Comparison of ENCODE assay signal across 9 cellular contexts in the genomic region with DNA sequence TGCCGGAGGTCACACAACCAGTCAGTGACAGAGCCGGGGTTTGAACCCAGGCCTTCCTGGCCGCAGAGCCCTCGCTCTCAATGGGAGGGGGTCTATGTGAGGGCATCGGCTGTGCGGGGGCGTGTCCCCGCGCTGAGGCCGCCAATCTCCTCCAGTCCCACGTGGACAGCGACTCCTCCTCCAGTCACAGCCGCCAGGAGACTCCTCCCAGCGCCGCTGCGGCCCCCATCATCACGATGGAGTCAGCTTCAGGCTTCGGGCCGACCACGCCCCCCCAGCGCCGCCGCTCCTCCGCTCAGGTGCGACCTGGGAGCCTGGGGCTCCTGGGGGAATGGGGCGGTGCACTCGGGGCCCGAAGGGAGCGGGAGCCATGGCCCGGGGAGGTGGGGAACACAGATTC. TPM values are rescaled to one million over a fixed set of nuclear protein-coding genes. Genes with fewer than 3 reads are reported as not detected.
DNase-seq lines count a peak whose midpoint lies in the region; ATAC-seq and TF ChIP-seq lines count a peak whose summit lies in the region.
"Had no signal": no experiment of that assay in that cellular context is flagged by ENCODE, and none has a peak within 500 bp of the region (broad histone marks: within the 10 kb centered on the region; RNA-seq: fewer than 3 reads in every experiment).

No MANE protein-coding gene starts in this region.

- peaks cover 14% of the 10 kb centered on the region for H3K4me1 ChIP-seq in GM23248 (ENCODE audit: insufficient read depth)

- H2AFZ ChIP-seq in GM23248, result no peak overlapping the region

- H3K79me2 ChIP-seq in GM23248 (ENCODE audit: insufficient read depth), result no peaks in the 10 kb centered on the region

- 38 to 40% methylated on average over 30 of the region's 30 CpGs for WGBS in GM23248 (ENCODE audit: low coverage in 1 of 2, low lambda C conversion rate in 2 of 2, missing lambda C conversion rate in 2 of 2), 2 experiments

- H3F3A ChIP-seq in GM23248 (ENCODE audit: insufficient read depth), result 0 out of 2 replicates have a peak, but pooled peaks cover 10% of the 10 kb centered on the region

- in situ Hi-C loops in GM23248 (cut with MboI), result no loop called here

- H3K9me3 ChIP-seq in GM23248 (ENCODE audit: low read depth), result no peaks in the 10 kb centered on the region

- H3K27me3 ChIP-seq in GM23248 (replicated peaks; ENCODE audit: insufficient read depth), result no peaks in the 10 kb centered on the region

- POLR2A ChIA-PET in activated CD8-positive, alpha-beta T cell treated with anti-CD3 and anti-CD28 coated beads, Interleukin-2, amount 10 ng/mL, durations not matched to agents 7 days and 5 days (lab: Charles Lee), result interaction anchor here (1.0 to 1.9 kb wide), 7 partner anchors 9 to 483 kb away, joined by 3 to 13 read pairs (median 5); a partner anchor contains a TSS

- H3K36me3 Mint-ChIP-seq in activated CD8-positive, alpha-beta T cell treated with anti-CD3 and anti-CD28 coated beads, Interleukin-2, amount 10 ng/mL, durations not matched to agents 7 days and 5 days (ENCODE audit: low read depth), result no peaks in the 10 kb centered on the region

- TF ChIP-seq CTCF in epithelial cell of esophagus (IDR thresholded peaks at IDR 0.05; ENCODE audit: insufficient read depth, low read depth, low read length, missing control alignments), result no peak

- no peaks in the 10 kb centered on the region for H3K9me2 ChIP-seq in GM23248 (ENCODE audit: insufficient read depth)

- CTCF ChIA-PET in activated CD8-positive, alpha-beta T cell treated with anti-CD3 and anti-CD28 coated beads, Interleukin-2, amount 10 ng/mL, durations not matched to agents 7 days and 5 days (lab: Charles Lee), result interaction anchor here (0.7 to 2.7 kb wide), 3 partner anchors 9 to 167 kb away, joined by 3 to 26 read pairs (median 4); a partner anchor contains a TSS

- H3K27ac Mint-ChIP-seq in activated CD8-positive, alpha-beta T cell treated with anti-CD3 and anti-CD28 coated beads, Interleukin-2, amount 10 ng/mL, durations not matched to agents 7 days and 5 days, result peak overlapping the region; percentile 65

- DNase-seq in GM23248, result peak; percentile 37
- DNase-seq in activated CD8-positive, alpha-beta T cell treated with anti-CD3 and anti-CD28 coated beads, Interleukin-2, amount 10 ng/mL, durations not matched to agents 7 days and 5 days, result peak; percentile 84
- DNase-seq in epithelial cell of esophagus (ENCODE audit: low read depth), result peak; percentile 57
- peak; percentile 40 to 75 (median 58) for DNase-seq in stimulated activated CD4-positive, alpha-beta T cell treated with anti-CD3 and anti-CD28 coated beads, Interleukin-1b, Interleukin-23, amount 100 ng/mL, for 24 hours (ENCODE audit: low read depth in 4 of 4, low spot score in 1 of 4)
- no peak for DNase-seq in NCI-H510A (lab: John Stamatoyannopoulos, UW)
- DNase-seq in NCI-H510A treated with DMSO at 0.1 percent for 48 hours (lab: John Stamatoyannopoulos, UW), result no peak
- DNase-seq in SHP77 (lab: John Stamatoyannopoulos, UW), result no peak

- H3K4me1 Mint-ChIP-seq in activated CD8-positive, alpha-beta T cell treated with anti-CD3 and anti-CD28 coated beads, Interleukin-2, amount 10 ng/mL, durations not matched to agents 7 days and 5 days (ENCODE audit: low read depth), result peaks cover 20% of the 10 kb centered on the region

- ATAC-seq in activated CD8-positive, alpha-beta T cell treated with anti-CD3 and anti-CD28 coated beads, Interleukin-2, amount 10 ng/mL, durations not matched to agents 7 days and 5 days, result peak; percentile 72
- no peak for ATAC-seq in GM18858 (IDR thresholded peaks at IDR 0.05; ENCODE audit: unreplicated experiment)

- H3K4me3 Mint-ChIP-seq in activated CD8-positive, alpha-beta T cell treated with anti-CD3 and anti-CD28 coated beads, Interleukin-2, amount 10 ng/mL, durations not matched to agents 7 days and 5 days, result peak overlapping the region; percentile 66

- no peak overlapping the region for H3K4me2 ChIP-seq in GM23248 (ENCODE audit: unreplicated experiment)

- no peak overlapping the region for H3K27ac ChIP-seq in GM23248

- H4K20me1 ChIP-seq in GM23248 (ENCODE audit: insufficient read depth), result no peaks in the 10 kb centered on the region

- H3K9ac ChIP-seq in GM23248, result no peak overlapping the region

- peaks cover 42% of the 10 kb centered on the region for H3K27me3 Mint-ChIP-seq in activated CD8-positive, alpha-beta T cell treated with anti-CD3 and anti-CD28 coated beads, Interleukin-2, amount 10 ng/mL, durations not matched to agents 7 days and 5 days (ENCODE audit: low read depth)

- no peaks in the 10 kb centered on the region for H3K9me3 Mint-ChIP-seq in activated CD8-positive, alpha-beta T cell treated with anti-CD3 and anti-CD28 coated beads, Interleukin-2, amount 10 ng/mL, durations not matched to agents 7 days and 5 days (ENCODE audit: insufficient read depth)

- H3K4me3 ChIP-seq in GM23248, result no peak overlapping the region
- H3K4me3 ChIP-seq in epithelial cell of esophagus (ENCODE audit: low read length), result peak overlapping the region; percentile 32

- H3K36me3 ChIP-seq in GM23248 (ENCODE audit: low read depth), result no peaks in the 10 kb centered on the region

RNA-seq across cellular contexts. Expression of a gene that starts 6.0 kb away (rescaled TPM):
- total RNA-seq in GM23248 (2014; rRNA removed; shearing (Covaris generic)), result 2.1 and 7.7 TPM in 2 replicates
- polyA plus RNA-seq in GM23248 (2016; fragmentation: Nextera tagmentation; extraction: Ambion mirVana), result 1.8 and 1.9 TPM in 2 replicates
- 1 to 10 TPM in 1 of 2 experiments, under 1 TPM in 1; 0.90 to 1.3 TPM for total RNA-seq in activated CD8-positive, alpha-beta T cell treated with anti-CD3 and anti-CD28 coated beads, Interleukin-2, amount 10 ng/mL, durations not matched to agents 7 days and 5 days
- total RNA-seq: skeletal muscle tissue had no signal

RNA-seq across cellular contexts. Expression of a gene that starts 6.7 kb away (rescaled TPM):
- total RNA-seq in GM23248 (2014; rRNA removed; shearing (Covaris generic)), result 1.1 and 1.8 TPM in 2 replicates
- polyA plus RNA-seq in GM23248 (2016; fragmentation: Nextera tagmentation; extraction: Ambion mirVana), result 1.4 and 2.0 TPM in 2 replicates
- total RNA-seq in activated CD8-positive, alpha-beta T cell treated with anti-CD3 and anti-CD28 coated beads, Interleukin-2, amount 10 ng/mL, durations not matched to agents 7 days and 5 days, result not detected
- total RNA-seq: skeletal muscle tissue had no signal

RNA-seq across cellular contexts. Expression of a gene that starts 8.4 kb away (rescaled TPM):
- total RNA-seq in GM23248 (2014; rRNA removed; shearing (Covaris generic)), result 18.1 and 27.3 TPM in 2 replicates
- polyA plus RNA-seq in GM23248 (2016; fragmentation: Nextera tagmentation; extraction: Ambion mirVana), result 13.8 and 16.5 TPM in 2 replicates
- 10 to 100 TPM; 21.0 to 25.9 TPM for total RNA-seq in activated CD8-positive, alpha-beta T cell treated with anti-CD3 and anti-CD28 coated beads, Interleukin-2, amount 10 ng/mL, durations not matched to agents 7 days and 5 days

RNA-seq across cellular contexts. Expression of a gene that starts 20.1 kb away (rescaled TPM):
- total RNA-seq in GM23248 (2014; rRNA removed; shearing (Covaris generic)), result 231 and 331 TPM in 2 replicates
- polyA plus RNA-seq in GM23248 (2016; fragmentation: Nextera tagmentation; extraction: Ambion mirVana), result 292 and 305 TPM in 2 replicates
- total RNA-seq in activated CD8-positive, alpha-beta T cell treated with anti-CD3 and anti-CD28 coated beads, Interleukin-2, amount 10 ng/mL, durations not matched to agents 7 days and 5 days, result 100 to 1,000 TPM; 173 to 187 TPM

RNA-seq across cellular contexts. Expression of a gene that starts 31.5 kb away (rescaled TPM):
- not detected in 2 replicates for total RNA-seq in GM23248 (2014; rRNA removed; shearing (Covaris generic))
- polyA plus RNA-seq in GM23248 (2016; fragmentation: Nextera tagmentation; extraction: Ambion mirVana), result not detected in 2 replicates
- under 1 TPM; 0.42 to 0.50 TPM for total RNA-seq in activated CD8-positive, alpha-beta T cell treated with anti-CD3 and anti-CD28 coated beads, Interleukin-2, amount 10 ng/mL, durations not matched to agents 7 days and 5 days

Comparison
In these comparisons a context has a peak if more than half of its experiments do, and no peak if none do; other contexts are left out.
1. DNase-seq: peak in GM23248 (single experiment), activated CD8-positive, alpha-beta T cell treated with anti-CD3 and anti-CD28 coated beads, Interleukin-2, amount 10 ng/mL, durations not matched to agents 7 days and 5 days (single experiment), epithelial cell of esophagus (single experiment) and stimulated activated CD4-positive, alpha-beta T cell treated with anti-CD3 and anti-CD28 coated beads, Interleukin-1b, Interleukin-23, amount 100 ng/mL, for 24 hours (4 of 4); none in NCI-H510A (single experiment), NCI-H510A treated with DMSO at 0.1 percent for 48 hours (single experiment) and SHP77 (0 of 2).